8 cellular contexts compared by ENCODE assay signal in the genomic region with DNA sequence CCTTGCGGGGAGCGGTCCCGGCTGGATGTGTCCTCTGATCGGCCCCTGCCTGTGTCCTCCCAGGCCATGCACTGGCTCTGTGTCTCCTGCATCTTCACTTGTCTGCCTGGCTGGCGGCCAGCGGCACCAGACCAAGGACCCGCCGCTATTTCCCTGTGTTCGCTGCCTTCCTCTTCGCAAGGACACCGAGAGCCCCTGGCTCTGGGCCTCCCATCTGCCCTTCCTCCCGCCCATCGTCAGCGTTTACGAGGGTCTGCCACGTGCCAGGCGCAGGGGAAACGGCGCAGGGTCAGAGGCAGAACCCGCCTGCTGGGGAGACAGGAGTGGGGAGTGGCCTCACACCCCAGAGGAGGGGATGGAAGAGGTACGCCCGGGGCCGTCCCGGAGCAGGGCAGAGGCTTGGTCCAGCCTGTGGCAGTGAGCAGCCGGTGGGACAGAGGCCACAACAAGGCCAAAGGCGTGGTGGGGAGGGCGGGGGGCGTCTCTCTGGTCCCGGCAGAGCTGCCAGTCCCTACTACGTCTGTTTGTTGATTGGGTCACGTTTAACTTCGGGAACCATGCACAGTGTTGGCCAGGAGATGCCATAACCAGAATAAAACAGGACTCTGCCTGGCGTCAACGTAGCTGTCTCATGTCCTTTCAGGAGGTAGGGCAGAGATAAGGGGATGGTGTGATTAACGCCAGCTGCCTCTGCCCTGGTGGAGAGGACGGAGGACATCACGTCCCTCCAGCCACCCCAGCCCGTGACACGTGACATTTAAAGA.
DNase-seq lines count a peak whose midpoint lies in the region; ATAC-seq, FAIRE-seq and TF ChIP-seq lines count a peak whose summit lies in the region.
"Not testable (repeated sequence)": the region's sequence is repeated elsewhere in the genome, so short reads cannot be mapped to it uniquely, and the experiment has no call there.

No MANE protein-coding gene starts in this region.

- not testable (repeated sequence) for FAIRE-seq in HepG2 (lab: Jason Lieb, UNC)

- not testable (repeated sequence) for TF ChIP-seq EP300 in HepG2 (IDR thresholded peaks at IDR 0.05; ENCODE audit: low read depth in 2 of 2, low read length in 2 of 2); HepG2 (CRISPR knock-in tag; IDR thresholded peaks at IDR 0.05; ENCODE audit: borderline replicate concordance)

- not testable (repeated sequence) for H2BK5ac ChIP-seq in neuronal stem cell (ENCODE audit: low read length)

- not testable (repeated sequence) for H3K9ac ChIP-seq in HepG2 (ENCODE audit: insufficient read depth, low read depth, low read length)
- H3K9ac ChIP-seq in neuronal stem cell (ENCODE audit: low read depth, low read length, poor library complexity), result peak overlapping the region; percentile 63

- H2BK12ac ChIP-seq in neuronal stem cell (ENCODE audit: low read length), result not testable (repeated sequence)

- not testable (repeated sequence) for H3K27me3 Mint-ChIP-seq in CD14-positive monocyte (ENCODE audit: low read depth in 3 of 3); glutamatergic neuron (ENCODE audit: unreplicated experiment)

- H3K4me3 ChIP-seq in body of pancreas; HepG2 (replicated peaks in 1 of 3; ENCODE audit: insufficient read depth in 1 of 3, low read depth in 2 of 3, low read length in 3 of 3); neuronal stem cell (ENCODE audit: low read length in 2 of 2); upper lobe of right lung: not testable (repeated sequence)

- BruUV-seq in HepG2 (replicated peaks; lab: Mats Ljungman, UMichigan), result not testable (repeated sequence)

- H3K27me3 ChIP-seq in body of pancreas; neuronal stem cell (ENCODE audit: control insufficient read depth in 3 of 3, insufficient read depth in 3 of 3, low read depth in 1 of 3, low read length in 3 of 3); upper lobe of right lung: not testable (repeated sequence)
- peaks cover 0 to 13% of the 10 kb centered on the region in 2 experiments; a peak in 3 of 5 replicates for H3K27me3 ChIP-seq in HepG2 (ENCODE audit: control insufficient read depth in 1 of 2, insufficient read depth in 2 of 2, low read length in 2 of 2)

- in situ Hi-C loops in HepG2 (cut with HindIII; ENCODE audit: extremely low pct_ligation_motif_present, low pct_unique_long_range_greater_than_20kb), result not testable (repeated sequence)

- POLR2A ChIA-PET in HepG2 (lab: Yijun Ruan, JAX), result not testable (repeated sequence)

- H3K36me3 Mint-ChIP-seq in CD14-positive monocyte; glutamatergic neuron (ENCODE audit: unreplicated experiment): not testable (repeated sequence)

- H2BK15ac ChIP-seq in neuronal stem cell (ENCODE audit: low read length), result peak overlapping the region; percentile 17

- H3K79me2 ChIP-seq in HepG2 (ENCODE audit: insufficient read depth, low read length), result not testable (repeated sequence)

- not testable (repeated sequence) for H3K4me1 Mint-ChIP-seq in CD14-positive monocyte; glutamatergic neuron (ENCODE audit: low read depth, unreplicated experiment)

- ATAC-seq in body of pancreas (peak; percentile 37), left ventricle myocardium superior (peak; percentile 85), HepG2 (peak; percentile 6; the same call in 2 of the 3 replicates), upper lobe of right lung (peak; percentile 9)

- H3K36me3 ChIP-seq in body of pancreas (replicated peaks in 1 of 2; ENCODE audit: insufficient read depth in 1 of 2, low read depth in 2 of 2); HepG2 (replicated peaks in 1 of 2; ENCODE audit: control insufficient read depth in 1 of 2, insufficient read depth in 2 of 2, low read length in 2 of 2); neuronal stem cell (replicated peaks in 1 of 2; ENCODE audit: control insufficient read depth in 2 of 2, insufficient read depth in 2 of 2, low read length in 2 of 2); upper lobe of right lung: not testable (repeated sequence)

- H3K27ac ChIP-seq in body of pancreas; HepG2 (ENCODE audit: extremely low read length, insufficient read depth, low read length); neuronal stem cell (replicated peaks; ENCODE audit: low read length); upper lobe of right lung: not testable (repeated sequence)

- not testable (repeated sequence) for H4K8ac ChIP-seq in neuronal stem cell (ENCODE audit: low read depth, low read length)

- H2AFZ ChIP-seq in HepG2 (ENCODE audit: low read length), result not testable (repeated sequence)
- peak overlapping the region; percentile 40 for H2AFZ ChIP-seq in neuronal stem cell (ENCODE audit: low read length)

- peak overlapping the region; percentile 78 for H3K18ac ChIP-seq in neuronal stem cell (ENCODE audit: low read length)

- intact Hi-C loops in CD14-positive monocyte (cut with micrococcal nuclease); body of pancreas (cut with DNase I); left ventricle myocardium superior (cut with micrococcal nuclease); HepG2 (cut with micrococcal nuclease; ENCODE audit: unreplicated experiment); upper lobe of right lung (cut with DNase I): not testable (repeated sequence)

- not testable (repeated sequence) for TF ChIP-seq RAD21 in HepG2 (CRISPR knock-in tag; IDR thresholded peaks at IDR 0.05)

- not testable (repeated sequence) for H3K4ac ChIP-seq in neuronal stem cell (ENCODE audit: low read length)

- H3K9me3 ChIP-seq in body of pancreas; HepG2 (ENCODE audit: low read length); neuronal stem cell (replicated peaks in 1 of 2; ENCODE audit: control insufficient read depth in 2 of 2, insufficient read depth in 1 of 2, low read depth in 1 of 2, low read length in 2 of 2); upper lobe of right lung: not testable (repeated sequence)

- H4K91ac ChIP-seq in neuronal stem cell (ENCODE audit: low read depth, low read length, poor library complexity), result not testable (repeated sequence)

- not testable (repeated sequence) for H3K79me1 ChIP-seq in neuronal stem cell (ENCODE audit: low read depth, low read length)

- H2AK5ac ChIP-seq in neuronal stem cell (ENCODE audit: low read depth, low read length), result not testable (repeated sequence)

- TF ChIP-seq POLR2A in body of pancreas (IDR thresholded peaks at IDR 0.05); HepG2 (IDR thresholded peaks at IDR 0.05; ENCODE audit: insufficient read depth in 1 of 2, low read depth in 2 of 2, low read length in 2 of 2): not testable (repeated sequence)

- not testable (repeated sequence) for H4K20me1 ChIP-seq in HepG2 (ENCODE audit: insufficient read depth, low read length)

- not testable (repeated sequence) for H3K14ac ChIP-seq in neuronal stem cell (ENCODE audit: low read length)

- WGBS in body of pancreas, 2 donors, result 1 to 15% methylated on average over 20 to 33 of the region's 39 CpGs
- 44% methylated on average over 14 of the region's 39 CpGs for WGBS in HepG2 (ENCODE audit: low lambda C conversion rate)
- WGBS in neuronal stem cell (ENCODE audit: extremely low coverage in 2 of 2, insufficient read length in 2 of 2, insufficient replicate concordance in 1 of 2), 2 donors, result no CpG with 5 or more reads among the region's 39 CpGs

- peaks cover 2 to 12% (median 4%) of the 10 kb centered on the region in 7 donors for H3K9me3 Mint-ChIP-seq in CD14-positive monocyte
- peaks cover 11% of the 10 kb centered on the region for H3K9me3 Mint-ChIP-seq in glutamatergic neuron (ENCODE audit: unreplicated experiment)

- peak overlapping the region in 1 of 2 donors; percentile 11 for H3K4me3 Mint-ChIP-seq in CD14-positive monocyte
- not testable (repeated sequence) for H3K4me3 Mint-ChIP-seq in glutamatergic neuron (ENCODE audit: unreplicated experiment)

- peak; percentile 37 for DNase-seq in CD14-positive monocyte (ENCODE audit: low spot score)
- DNase-seq in SK-N-DZ (ENCODE audit: low spot score), result peak; percentile 85
- DNase-seq in body of pancreas; glutamatergic neuron; HepG2 (ENCODE audit: low spot score); neuronal stem cell (ENCODE audit: low spot score); upper lobe of right lung: not testable (repeated sequence)
- peak; percentile 81 for DNase-seq in left ventricle myocardium superior

- not testable (repeated sequence) for TF ChIP-seq CTCF in CD14-positive monocyte (IDR thresholded peaks at IDR 0.05); body of pancreas (IDR thresholded peaks at IDR 0.05); glutamatergic neuron (IDR thresholded peaks at IDR 0.05; ENCODE audit: partially characterized antibody, unreplicated experiment); HepG2 (CRISPR knock-in tag; IDR thresholded peaks at IDR 0.05); upper lobe of right lung (IDR thresholded peaks at IDR 0.05)

- not testable (repeated sequence) for H3K23ac ChIP-seq in neuronal stem cell (ENCODE audit: low read depth, low read length, poor library complexity)

- H3K4me2 ChIP-seq in HepG2 (ENCODE audit: low read depth, low read length); neuronal stem cell (ENCODE audit: insufficient read depth, low read length, poor library complexity, severe bottlenecking): not testable (repeated sequence)

- H3K27ac Mint-ChIP-seq in CD14-positive monocyte, result not testable (repeated sequence)
- H3K27ac Mint-ChIP-seq in glutamatergic neuron (ENCODE audit: unreplicated experiment), result peak overlapping the region; percentile 28

- CTCF ChIA-PET in HepG2 (lab: Yijun Ruan, JAX; ENCODE audit: low intra/inter-chr PET ratio, low total read pairs), result not testable (repeated sequence)

- not testable (repeated sequence) for H2BK120ac ChIP-seq in neuronal stem cell (ENCODE audit: low read depth, low read length)

- not testable (repeated sequence) for H3K4me1 ChIP-seq in body of pancreas; neuronal stem cell (ENCODE audit: control insufficient read depth in 2 of 2, insufficient read depth in 1 of 2, low read depth in 1 of 2, low read length in 2 of 2); upper lobe of right lung
- peaks cover 19% of the 10 kb centered on the region for H3K4me1 ChIP-seq in HepG2 (ENCODE audit: insufficient read depth, low read length)

Comparison
In these comparisons a context has a peak if more than half of its experiments do, and no peak if none do; other contexts are left out.
1. ATAC-seq: peak in every context shown above with its lines; median percentile 85 in left ventricle myocardium superior; 37 in body of pancreas; 9 in upper lobe of right lung; 6 in HepG2.